8 cellular contexts compared by ENCODE assay signal in the genomic region with DNA sequence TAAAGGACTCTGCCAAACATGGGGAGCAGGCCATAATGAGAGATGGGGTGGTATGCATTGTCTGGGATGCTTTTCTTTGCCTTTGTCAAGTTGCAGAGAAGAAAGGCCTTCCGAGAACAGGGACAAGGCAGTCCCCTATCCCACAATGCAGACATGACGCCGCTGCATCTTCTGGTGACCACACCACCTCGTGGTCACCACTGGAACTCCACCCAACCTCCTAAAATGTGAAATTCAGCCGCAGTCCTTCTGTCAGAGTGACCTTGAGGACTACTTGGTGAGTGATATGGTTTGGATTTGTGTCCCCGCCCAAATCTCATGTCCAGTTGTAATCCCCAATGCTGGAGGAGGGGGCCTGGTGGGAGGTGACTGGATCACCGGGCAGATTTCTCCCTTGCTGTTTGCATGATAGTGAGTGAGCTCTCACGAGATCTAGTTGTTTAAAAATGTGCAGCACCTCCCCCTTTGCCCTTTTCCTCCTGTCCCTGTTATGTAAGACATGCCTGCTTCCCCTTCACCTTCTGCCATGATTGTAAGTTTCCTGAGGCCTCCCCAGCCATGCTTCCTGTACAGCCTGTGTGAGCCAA. TPM values are rescaled to one million over a fixed set of nuclear protein-coding genes. Genes with fewer than 3 reads are reported as not detected.
DNase-seq lines count a peak whose midpoint lies in the region; ATAC-seq and TF ChIP-seq lines count a peak whose summit lies in the region.

No MANE protein-coding gene starts in this region.

- H3K36me3 ChIP-seq in H7 (replicated peaks; ENCODE audit: control insufficient read depth, insufficient read depth, low read length) (no peaks in the 10 kb centered on the region), upper lobe of left lung (no peaks in the 10 kb centered on the region)

- TF ChIP-seq CTCF in activated CD8-positive, alpha-beta T cell treated with anti-CD3 and anti-CD28 coated beads for 36 hours (IDR thresholded peaks at IDR 0.05): peak; percentile 74
- TF ChIP-seq CTCF in upper lobe of left lung (IDR thresholded peaks at IDR 0.05): peak; percentile 60 to 80 (median 74)

- CTCF ChIA-PET in activated CD8-positive, alpha-beta T cell treated with anti-CD3 and anti-CD28 coated beads for 36 hours (lab: Charles Lee): interaction anchor here (0.7 to 1.1 kb wide), 5 partner anchors 14 to 75 kb away, joined by 3 to 4 read pairs (median 3); no protein-coding TSS in a partner anchor

- DNase-seq in EL (peak; percentile 51), H7 (peak; percentile 76), NCI-H146 (lab: John Stamatoyannopoulos, UW) (peak; percentile 39), erythroblast (lab: John Stamatoyannopoulos, UW) (peak; percentile 44 to 63), upper lobe of left lung (peak in 1 of 2 donors; percentile 42)
- peak; percentile 68 for DNase-seq in activated CD8-positive, alpha-beta T cell treated with anti-CD3 and anti-CD28 coated beads for 36 hours
- peak in 8 of 10 donors; percentile 6 to 41 (median 28) for DNase-seq in naive thymus-derived CD8-positive, alpha-beta T cell

- POLR2A ChIA-PET in activated CD8-positive, alpha-beta T cell treated with anti-CD3 and anti-CD28 coated beads for 36 hours (lab: Charles Lee): no interaction called here
- POLR2A ChIA-PET in naive thymus-derived CD8-positive, alpha-beta T cell (lab: Charles Lee): no interaction called here

- TF ChIP-seq POLR2A in erythroblast (IDR thresholded peaks at IDR 0.05; ENCODE audit: low read length): no peak
- TF ChIP-seq POLR2A in upper lobe of left lung (IDR thresholded peaks at IDR 0.05): no peak

- H3K4me1 ChIP-seq in upper lobe of left lung: peaks cover 0 to 6% (median 1%) of the 10 kb centered on the region in 4 donors

- no peak overlapping the region for H3K4me3 Mint-ChIP-seq in activated CD8-positive, alpha-beta T cell treated with anti-CD3 and anti-CD28 coated beads for 36 hours
- H3K4me3 Mint-ChIP-seq in naive thymus-derived CD8-positive, alpha-beta T cell: no peak overlapping the region

- no peaks in the 10 kb centered on the region for H3K9me3 ChIP-seq in upper lobe of left lung

- peak; percentile 83 for ATAC-seq in activated CD8-positive, alpha-beta T cell treated with anti-CD3 and anti-CD28 coated beads for 36 hours
- peak; percentile 62 to 65 for ATAC-seq in naive thymus-derived CD8-positive, alpha-beta T cell
- ATAC-seq in upper lobe of left lung (ENCODE audit: low FRiP score in 2 of 2): peak; percentile 59 to 79
- ATAC-seq in GM21447 (IDR thresholded peaks at IDR 0.05; ENCODE audit: unreplicated experiment): no peak

- intact Hi-C loops in activated CD8-positive, alpha-beta T cell treated with anti-CD3 and anti-CD28 coated beads for 36 hours (cut with micrococcal nuclease): no loop called here

- peaks cover 9% of the 10 kb centered on the region for H3K4me1 Mint-ChIP-seq in activated CD8-positive, alpha-beta T cell treated with anti-CD3 and anti-CD28 coated beads for 36 hours (ENCODE audit: low read depth)
- H3K4me1 Mint-ChIP-seq in naive thymus-derived CD8-positive, alpha-beta T cell: peaks cover 0 to 9% (median 6%) of the 10 kb centered on the region in 4 donors

- no peak overlapping the region for H3K27ac Mint-ChIP-seq in activated CD8-positive, alpha-beta T cell treated with anti-CD3 and anti-CD28 coated beads for 36 hours
- peak overlapping the region in 1 of 10 donors; percentile 43 for H3K27ac Mint-ChIP-seq in naive thymus-derived CD8-positive, alpha-beta T cell

- no peak for TF ChIP-seq EP300 in upper lobe of left lung (IDR thresholded peaks at IDR 0.05)

- peaks cover 8% of the 10 kb centered on the region for H3K27me3 Mint-ChIP-seq in activated CD8-positive, alpha-beta T cell treated with anti-CD3 and anti-CD28 coated beads for 36 hours
- peaks cover 8 to 20% (median 13%) of the 10 kb centered on the region in 5 donors for H3K27me3 Mint-ChIP-seq in naive thymus-derived CD8-positive, alpha-beta T cell

- 19 to 21% methylated on average over 4 to 8 of the region's 8 CpGs for WGBS in upper lobe of left lung, 2 donors

- H3K27me3 ChIP-seq in H7 (ENCODE audit: control insufficient read depth, insufficient read depth, low read length) (no peaks in the 10 kb centered on the region), upper lobe of left lung (no peaks in the 10 kb centered on the region)

- no peaks in the 10 kb centered on the region for H3K36me3 Mint-ChIP-seq in activated CD8-positive, alpha-beta T cell treated with anti-CD3 and anti-CD28 coated beads for 36 hours (ENCODE audit: low read depth)
- H3K36me3 Mint-ChIP-seq in naive thymus-derived CD8-positive, alpha-beta T cell: peaks cover 0 to 5% (median 0%) of the 10 kb centered on the region in 3 donors

- H3K27ac ChIP-seq in upper lobe of left lung: no peak overlapping the region

- H3K4me3 ChIP-seq in H7 (ENCODE audit: insufficient read depth, low read depth, low read length) (no peak overlapping the region), upper lobe of left lung (no peak overlapping the region)

- H3K9me3 Mint-ChIP-seq in activated CD8-positive, alpha-beta T cell treated with anti-CD3 and anti-CD28 coated beads for 36 hours: no peaks in the 10 kb centered on the region
- H3K9me3 Mint-ChIP-seq in naive thymus-derived CD8-positive, alpha-beta T cell: peaks cover 0 to 8% (median 0%) of the 10 kb centered on the region in 9 donors

RNA-seq across cellular contexts. Expression of a gene that starts 15.2 kb away (rescaled TPM):
- not detected in 2 replicates for total RNA-seq in H7 (2014; rRNA removed; shearing (Covaris generic))
- total RNA-seq in activated CD8-positive, alpha-beta T cell treated with anti-CD3 and anti-CD28 coated beads for 36 hours: not detected
- not detected for total RNA-seq in naive thymus-derived CD8-positive, alpha-beta T cell
- not detected for polyA plus RNA-seq in naive thymus-derived CD8-positive, alpha-beta T cell
- total RNA-seq in upper lobe of left lung: 10 to 100 TPM in 2 of 6 donors, 1 to 10 TPM in 3, under 1 TPM in 1; 0.23 to 38.6 (median 5.6) TPM

RNA-seq across cellular contexts. Expression of a gene that starts 16.7 kb away (rescaled TPM):
- 67.7 and 70.3 TPM in 2 replicates for total RNA-seq in H7 (2014; rRNA removed; shearing (Covaris generic))
- total RNA-seq in activated CD8-positive, alpha-beta T cell treated with anti-CD3 and anti-CD28 coated beads for 36 hours: 10 to 100 TPM; 40.5 to 41.1 TPM
- 10 to 100 TPM; 62.7 to 70.1 TPM for total RNA-seq in naive thymus-derived CD8-positive, alpha-beta T cell
- polyA plus RNA-seq in naive thymus-derived CD8-positive, alpha-beta T cell: 10 to 100 TPM; 20.2 to 30.6 (median 25.3) TPM
- 10 to 100 TPM; 33.6 to 61.6 (median 46.6) TPM for total RNA-seq in upper lobe of left lung
